8 cellular contexts compared by ENCODE assay signal in genomic region chr1:157969693-157970485, GRCh38. TPM values are rescaled to one million over a fixed set of nuclear protein-coding genes. Genes with fewer than 3 reads are reported as not detected.
DNase-seq lines count a peak whose midpoint lies in the region; ATAC-seq and TF ChIP-seq lines count a peak whose summit lies in the region.

No MANE protein-coding gene starts in this region.

- H3K36me3 Mint-ChIP-seq in naive thymus-derived CD8-positive, alpha-beta T cell = no peaks in the 10 kb centered on the region

- WGBS in prostate gland = 74% methylated on average over 3 of the region's 3 CpGs

- H3K4me3 Mint-ChIP-seq in naive thymus-derived CD8-positive, alpha-beta T cell = no peak overlapping the region

- H3K4me2 ChIP-seq in fibroblast of lung (ENCODE audit: extremely low read depth, insufficient read depth, low read length) = peak overlapping the region; percentile 71

- H3K9ac ChIP-seq in fibroblast of lung (ENCODE audit: insufficient read depth, low read length) = no peak overlapping the region

- TF ChIP-seq POLR2A in prostate gland (IDR thresholded peaks at IDR 0.05) = no peak

- H3K36me3 ChIP-seq in H7 (replicated peaks; ENCODE audit: control insufficient read depth, insufficient read depth, low read length) = no peaks in the 10 kb centered on the region
- no peaks in the 10 kb centered on the region for H3K36me3 ChIP-seq in fibroblast of lung (ENCODE audit: control insufficient read depth, insufficient read depth, low read length)
- H3K36me3 ChIP-seq in prostate gland = no peaks in the 10 kb centered on the region

- H3K79me2 ChIP-seq in fibroblast of lung (ENCODE audit: control insufficient read depth, insufficient read depth, low read length) = no peaks in the 10 kb centered on the region

- peaks cover 5 to 16% (median 5%) of the 10 kb centered on the region in 5 donors for H3K27me3 Mint-ChIP-seq in naive thymus-derived CD8-positive, alpha-beta T cell

- H3K27me3 ChIP-seq in H7 (ENCODE audit: control insufficient read depth, insufficient read depth, low read length) = no peaks in the 10 kb centered on the region
- no peaks in the 10 kb centered on the region for H3K27me3 ChIP-seq in fibroblast of lung (ENCODE audit: control insufficient read depth, insufficient read depth, low read length)
- H3K27me3 ChIP-seq in prostate gland (replicated peaks; ENCODE audit: insufficient read depth) = no peaks in the 10 kb centered on the region

- H3K9me3 ChIP-seq in fibroblast of lung (ENCODE audit: control insufficient read depth, insufficient read depth, low read depth, low read length) (no peaks in the 10 kb centered on the region), prostate gland (no peaks in the 10 kb centered on the region)

- peak; percentile 15 for DNase-seq in Ammon's horn (ENCODE audit: low spot score)
- DNase-seq in H7 = peak; percentile 65
- DNase-seq in RPMI8226 = peak; percentile 57
- peak; percentile 85 to 88 for DNase-seq in fibroblast of lung (ENCODE audit: low read depth in 2 of 2)
- DNase-seq in prostate gland (ENCODE audit: low spot score) = no peak
- no peak for DNase-seq in naive thymus-derived CD8-positive, alpha-beta T cell
- DNase-seq in ureter (ENCODE audit: low spot score) = no peak

- H3K4me1 ChIP-seq in fibroblast of lung (ENCODE audit: control insufficient read depth, extremely low read depth, insufficient read depth, low read length) (peaks cover 23% of the 10 kb centered on the region), prostate gland (replicated peaks) (no peaks in the 10 kb centered on the region)

- POLR2A ChIA-PET in naive thymus-derived CD8-positive, alpha-beta T cell (lab: Charles Lee) = no interaction called here

- intact Hi-C loops in prostate gland (cut with DNase I) = no loop called here

- TF ChIP-seq CTCF in fibroblast of lung (conservative IDR thresholded peaks at IDR 0.05 in 1 of 2, IDR thresholded peaks at IDR 0.05 in 1 of 2; ENCODE audit: low read depth in 1 of 2, low read length in 2 of 2) (peak; percentile 94 to 97), prostate gland (IDR thresholded peaks at IDR 0.05) (peak in 3 of 4 experiments; percentile 33 to 61 (median 52))

- no peak overlapping the region for H2AFZ ChIP-seq in fibroblast of lung (ENCODE audit: low read length)

- peaks cover 0 to 7% (median 0%) of the 10 kb centered on the region in 9 donors for H3K9me3 Mint-ChIP-seq in naive thymus-derived CD8-positive, alpha-beta T cell

- H3K4me1 Mint-ChIP-seq in naive thymus-derived CD8-positive, alpha-beta T cell = no peaks in the 10 kb centered on the region

- no peak for ATAC-seq in GM19324 (IDR thresholded peaks at IDR 0.05; ENCODE audit: low FRiP score, unreplicated experiment)
- ATAC-seq in naive thymus-derived CD8-positive, alpha-beta T cell = no peak

- H3K27ac ChIP-seq in fibroblast of lung (ENCODE audit: insufficient read depth, low read length) = peak overlapping the region; percentile 76
- no peak overlapping the region for H3K27ac ChIP-seq in prostate gland

- no peaks in the 10 kb centered on the region for H4K20me1 ChIP-seq in fibroblast of lung (ENCODE audit: control insufficient read depth, extremely low read depth, insufficient read depth, low read length)

- no peak overlapping the region for H3K4me3 ChIP-seq in H7 (ENCODE audit: insufficient read depth, low read depth, low read length)
- no peak overlapping the region for H3K4me3 ChIP-seq in fibroblast of lung (replicated peaks in 1 of 4; ENCODE audit: control extremely low read depth in 1 of 4, insufficient read depth in 1 of 4, low read depth in 3 of 4, low read length in 4 of 4)
- no peak overlapping the region for H3K4me3 ChIP-seq in prostate gland

- no peak overlapping the region for H3K27ac Mint-ChIP-seq in naive thymus-derived CD8-positive, alpha-beta T cell

RNA-seq across cellular contexts. Expression of gene KIRREL1, which starts 23.6 kb away (rescaled TPM):
- total RNA-seq in H7 (2014; rRNA removed; shearing (Covaris generic)) = 48.2 and 56.5 TPM in 2 replicates
- total RNA-seq in fibroblast of lung (83.0 and 123 TPM in 2 replicates), prostate gland (10 to 100 TPM; 18.6 to 50.2 TPM), ureter (19.7 TPM)
- polyA plus RNA-seq in fibroblast of lung = 42.2 and 55.5 TPM in 2 replicates
- 57.7 and 93.5 TPM in 2 replicates for polyA plus RNA-seq in fibroblast of lung (2012)
- polyA minus RNA-seq in fibroblast of lung (ENCODE audit: low replicate concordance) = 192 and 249 TPM in 2 replicates
- total RNA-seq in naive thymus-derived CD8-positive, alpha-beta T cell = not detected
- polyA plus RNA-seq in naive thymus-derived CD8-positive, alpha-beta T cell = not detected

Comparison
In these comparisons a context has a peak if more than half of its experiments do, and no peak if none do; other contexts are left out.
1. DNase-seq: peak in Ammon's horn (single experiment), H7 (single experiment), RPMI8226 (single experiment) and fibroblast of lung (2 of 2); none in prostate gland (single experiment), naive thymus-derived CD8-positive, alpha-beta T cell (0 of 10) and ureter (single experiment).
2. RNA of gene KIRREL1, which starts 23.6 kb away (total RNA-seq): 83.0 to 123 TPM in fibroblast of lung, 48.2 to 56.5 TPM in H7, 18.6 to 50.2 TPM in prostate gland and 19.7 TPM in ureter (single experiment); not detected in naive thymus-derived CD8-positive, alpha-beta T cell; every median in the first group is over 10 times any median in the second.